ENCODE assay signal across 26 cellular contexts in the genomic region with DNA sequence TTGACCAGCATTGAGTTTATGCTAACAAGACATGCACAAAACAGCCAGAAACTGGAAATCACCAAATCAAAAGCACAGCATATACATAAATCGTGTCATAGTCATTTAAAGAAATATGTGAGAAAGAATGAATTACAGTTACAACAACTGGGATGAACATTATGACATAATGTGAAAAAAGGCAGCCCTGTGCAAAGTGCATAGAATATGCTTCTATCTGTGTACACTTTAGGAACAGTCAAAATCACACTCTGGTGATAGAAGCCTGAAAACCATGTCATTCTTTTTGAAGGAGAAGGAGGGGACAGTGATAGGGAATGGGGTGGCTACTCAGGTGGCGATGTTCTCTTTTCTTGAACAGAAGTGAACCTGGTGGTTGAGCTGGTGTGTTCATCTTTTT.
DNase-seq lines count a peak whose midpoint lies in the region; ATAC-seq and TF ChIP-seq lines count a peak whose summit lies in the region.
"Had no signal": no experiment of that assay in that cellular context is flagged by ENCODE, and none has a peak within 500 bp of the region (broad histone marks: within the 10 kb centered on the region; RNA-seq: fewer than 3 reads in every experiment).

No MANE protein-coding gene starts in this region.

- H3K9me3 Mint-ChIP-seq in activated T-cell treated with anti-CD3 and anti-CD28 coated beads, Interleukin-2, amount 50 U/mL, for 72 hours, result no peaks in the 10 kb centered on the region
- H3K9me3 Mint-ChIP-seq in activated T-cell treated with anti-CD3 and anti-CD28 coated beads, Interleukin-2, amount 50 U/mL, for 24 hours, result no peaks in the 10 kb centered on the region
- H3K9me3 Mint-ChIP-seq: CD14-positive monocyte; CD4-positive, alpha-beta memory T cell; CD8-positive, alpha-beta memory T cell had no signal

- H3K79me2 ChIP-seq in osteoblast (ENCODE audit: insufficient read depth, low read length), result no peaks in the 10 kb centered on the region

- H3K4me1 ChIP-seq in osteoblast (ENCODE audit: insufficient read depth, low read length), result no peaks in the 10 kb centered on the region
- H3K4me1 ChIP-seq: BE2C, BLaER1 had no signal

- CTCF ChIA-PET in RWPE1 (lab: Yijun Ruan, JAX), result interaction anchor here (1.0 kb wide), 1 partner anchor 19 kb away, joined by 3 read pairs; no protein-coding TSS in a partner anchor

- TF ChIP-seq CTCF in osteoblast (IDR thresholded peaks at IDR 0.05; ENCODE audit: extremely low read depth, low read depth, low read length) (no peak), RWPE1 (conservative IDR thresholded peaks at IDR 0.05; ENCODE audit: low read depth) (no peak)

- peaks cover 0 to 2% of the 10 kb centered on the region in 2 donors for H3K36me3 Mint-ChIP-seq in activated T-cell treated with anti-CD3 and anti-CD28 coated beads, Interleukin-2, amount 50 U/mL, for 72 hours (ENCODE audit: insufficient read depth in 2 of 2)
- H3K36me3 Mint-ChIP-seq in activated T-cell treated with anti-CD3 and anti-CD28 coated beads, Interleukin-2, amount 50 U/mL, for 24 hours (ENCODE audit: low read depth), result peaks cover 4% of the 10 kb centered on the region
- peaks cover 24% of the 10 kb centered on the region for H3K36me3 Mint-ChIP-seq in T-helper 17 cell (ENCODE audit: low read depth)
- H3K36me3 Mint-ChIP-seq: CD14-positive monocyte had no signal

- H3K27me3 ChIP-seq in osteoblast (ENCODE audit: insufficient read depth, low read length), result no peaks in the 10 kb centered on the region
- H3K27me3 ChIP-seq: BE2C, BLaER1 had no signal

- no peaks in the 10 kb centered on the region for H4K20me1 ChIP-seq in osteoblast (ENCODE audit: insufficient read depth, low read length)
- H4K20me1 ChIP-seq: BLaER1 had no signal

- DNase-seq in activated T-cell treated with anti-CD3 and anti-CD28 coated beads, Interleukin-2, amount 50 U/mL, for 72 hours, result no peak
- no peak for DNase-seq in activated T-cell treated with anti-CD3 and anti-CD28 coated beads, Interleukin-2, amount 50 U/mL, for 24 hours
- DNase-seq in NCI-H460 (ENCODE audit: extremely low read depth, low read depth) (peak; percentile 36), T-helper 17 cell (no peak), osteoblast (ENCODE audit: insufficient read length, low spot score, missing footprints) (peak; percentile 35), cerebellar nuclear complex (lab: John Stamatoyannopoulos, UW) (no peak), RWPE1 (ENCODE audit: low spot score) (no peak), NCI-H748 (lab: John Stamatoyannopoulos, UW; ENCODE audit: unreplicated experiment) (no peak)
- DNase-seq: 8988T; ACHN; BE2C; C1 segment of cervical spinal cord; CD4-positive, alpha-beta memory T cell; CD4-positive, CD25-positive, alpha-beta regulatory T cell; CD8-positive, alpha-beta memory T cell; COR-L47; DMS 273 treated with DMSO at 0.1 percent for 48 hours; DMS153; DMS53; DMS79; DND-41; EL; GDM1 had no signal

- H3K4me1 Mint-ChIP-seq in activated T-cell treated with anti-CD3 and anti-CD28 coated beads, Interleukin-2, amount 50 U/mL, for 72 hours (ENCODE audit: low read depth), result no peaks in the 10 kb centered on the region
- no peaks in the 10 kb centered on the region for H3K4me1 Mint-ChIP-seq in activated T-cell treated with anti-CD3 and anti-CD28 coated beads, Interleukin-2, amount 50 U/mL, for 24 hours (ENCODE audit: low read depth)
- H3K4me1 Mint-ChIP-seq in T-helper 17 cell, result peaks cover 3% of the 10 kb centered on the region
- H3K4me1 Mint-ChIP-seq: CD14-positive monocyte; CD4-positive, alpha-beta memory T cell; CD4-positive, CD25-positive, alpha-beta regulatory T cell; CD8-positive, alpha-beta memory T cell had no signal

- H3K36me3 ChIP-seq in osteoblast (ENCODE audit: insufficient read depth, low read length), result peaks cover 32% of the 10 kb centered on the region

- peak; percentile 37 to 77 for ATAC-seq in activated T-cell treated with anti-CD3 and anti-CD28 coated beads, Interleukin-2, amount 50 U/mL, for 72 hours (replicated peaks in 1 of 2)
- ATAC-seq in T-helper 17 cell, result no peak
- ATAC-seq: GM12878 had no signal

- no peak overlapping the region for H3K4me2 ChIP-seq in osteoblast (ENCODE audit: insufficient read depth, low read length)
- H3K4me2 ChIP-seq: BLaER1 had no signal

- no peaks in the 10 kb centered on the region for H3K9me3 ChIP-seq in T-helper 17 cell (ENCODE audit: control insufficient read depth, low read length, poor library complexity, severe bottlenecking)
- no peaks in the 10 kb centered on the region for H3K9me3 ChIP-seq in osteoblast (ENCODE audit: low read depth, low read length)
- H3K9me3 ChIP-seq: BE2C, BLaER1 had no signal

- H3K27ac ChIP-seq in osteoblast (ENCODE audit: low read depth, low read length) (no peak overlapping the region), RWPE1 (no peak overlapping the region)
- H3K27ac ChIP-seq: BLaER1 had no signal

- H3K4me3 Mint-ChIP-seq in activated T-cell treated with anti-CD3 and anti-CD28 coated beads, Interleukin-2, amount 50 U/mL, for 72 hours, result no peak overlapping the region
- no peak overlapping the region for H3K4me3 Mint-ChIP-seq in activated T-cell treated with anti-CD3 and anti-CD28 coated beads, Interleukin-2, amount 50 U/mL, for 24 hours
- no peak overlapping the region for H3K4me3 Mint-ChIP-seq in T-helper 17 cell
- H3K4me3 Mint-ChIP-seq: CD14-positive monocyte; CD4-positive, alpha-beta memory T cell; CD4-positive, CD25-positive, alpha-beta regulatory T cell; CD8-positive, alpha-beta memory T cell had no signal

- no peak overlapping the region for H3K27ac Mint-ChIP-seq in activated T-cell treated with anti-CD3 and anti-CD28 coated beads, Interleukin-2, amount 50 U/mL, for 72 hours
- no peak overlapping the region for H3K27ac Mint-ChIP-seq in activated T-cell treated with anti-CD3 and anti-CD28 coated beads, Interleukin-2, amount 50 U/mL, for 24 hours
- peak overlapping the region; percentile 51 for H3K27ac Mint-ChIP-seq in T-helper 17 cell
- H3K27ac Mint-ChIP-seq: CD14-positive monocyte; CD4-positive, alpha-beta memory T cell; CD4-positive, CD25-positive, alpha-beta regulatory T cell; CD8-positive, alpha-beta memory T cell had no signal

- H2AFZ ChIP-seq in osteoblast (ENCODE audit: low read length), result no peak overlapping the region

- H3K27me3 Mint-ChIP-seq in activated T-cell treated with anti-CD3 and anti-CD28 coated beads, Interleukin-2, amount 50 U/mL, for 72 hours (ENCODE audit: low read depth), result no peaks in the 10 kb centered on the region
- no peaks in the 10 kb centered on the region for H3K27me3 Mint-ChIP-seq in activated T-cell treated with anti-CD3 and anti-CD28 coated beads, Interleukin-2, amount 50 U/mL, for 24 hours
- H3K27me3 Mint-ChIP-seq in T-helper 17 cell, result no peaks in the 10 kb centered on the region
- H3K27me3 Mint-ChIP-seq: CD4-positive, alpha-beta memory T cell; CD4-positive, CD25-positive, alpha-beta regulatory T cell had no signal

- no peak overlapping the region for H3K4me3 ChIP-seq in osteoblast (ENCODE audit: insufficient read depth, low read length)
- H3K4me3 ChIP-seq: BLaER1, GM12878 had no signal

- POLR2A ChIA-PET in RWPE1 (lab: Yijun Ruan, JAX; ENCODE audit: low non-redundant PET), result no interaction called here

Comparison
In these comparisons a context has a peak if more than half of its experiments do, and no peak if none do; other contexts are left out.
1. DNase-seq: peak in NCI-H460 (single experiment) and osteoblast (single experiment); none in activated T-cell treated with anti-CD3 and anti-CD28 coated beads, Interleukin-2, amount 50 U/mL, for 72 hours (0 of 2), activated T-cell treated with anti-CD3 and anti-CD28 coated beads, Interleukin-2, amount 50 U/mL, for 24 hours (single experiment), T-helper 17 cell (0 of 3), cerebellar nuclear complex (0 of 2), RWPE1 (single experiment) and NCI-H748 (single experiment).